Comparison of ENCODE assay signal across 9 cellular contexts in the genomic region with DNA sequence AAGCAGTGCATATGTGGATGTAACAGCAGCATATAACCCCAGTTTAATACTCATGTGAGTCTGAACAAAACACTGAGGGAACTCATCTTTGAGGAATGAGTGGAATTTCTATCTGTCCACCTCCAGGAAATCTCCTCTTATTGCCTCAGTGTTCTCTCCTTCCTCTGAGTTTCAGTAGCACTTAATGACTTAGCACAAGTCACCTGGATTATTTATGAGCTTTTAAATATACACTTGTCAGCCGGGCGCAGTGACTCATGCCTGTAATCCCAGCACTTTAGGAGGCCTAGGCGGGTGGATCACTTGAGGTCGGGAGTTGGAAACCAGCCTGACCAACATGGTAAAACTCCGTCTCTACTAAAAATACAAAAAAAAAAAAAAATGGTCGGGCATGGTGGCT. TPM values are rescaled to one million over a fixed set of nuclear protein-coding genes. Genes with fewer than 3 reads are reported as not detected.
A peak's percentile ranks its signal among the peaks of the same experiment; 100 is the strongest.
DNase-seq lines count a peak whose midpoint lies in the region; ATAC-seq and TF ChIP-seq lines count a peak whose summit lies in the region.
"Had no signal": no experiment of that assay in that cellular context is flagged by ENCODE, and none has a peak within 500 bp of the region (broad histone marks: within the 10 kb centered on the region; RNA-seq: fewer than 3 reads in every experiment).

No MANE protein-coding gene starts in this region.

- DNase-seq in AG04449 (ENCODE audit: low read depth, low spot score) = peak; percentile 83
- peak; percentile 52 for DNase-seq in HPDE6-E6E7 (ENCODE audit: extremely low spot score)
- DNase-seq in astrocyte of the cerebellum (ENCODE audit: low read depth) = peak; percentile 57
- peak; percentile 99 for DNase-seq in kidney epithelial cell (ENCODE audit: low read depth)
- DNase-seq in NCI-H1048 (lab: John Stamatoyannopoulos, UW) = no peak
- DNase-seq in midbrain (lab: John Stamatoyannopoulos, UW) = no peak
- DNase-seq: COR-L47 had no signal

- CTCF ChIA-PET in AG04449 (lab: Yijun Ruan, JAX) = interaction anchor here (0.9 to 10.0 kb wide), 5 partner anchors 12 to 232 kb away, joined by 3 to 103 read pairs (median 5); partner anchors contain the start of gene TYSND1

- TF ChIP-seq CTCF in AG04449 (IDR thresholded peaks at IDR 0.05; ENCODE audit: insufficient read depth, low read length, missing control alignments) (no peak), astrocyte of the cerebellum (IDR thresholded peaks at IDR 0.05; ENCODE audit: low read depth, low read length, missing control alignments) (no peak), kidney epithelial cell (IDR thresholded peaks at IDR 0.05; ENCODE audit: insufficient read depth, low read length, poor library complexity, severe bottlenecking) (no peak)

- POLR2A ChIA-PET in AG04449 (lab: Yijun Ruan, JAX) = interaction anchor here (0.7 to 1.2 kb wide), 3 partner anchors 26 to 241 kb away, joined by 3 to 4 read pairs (median 3); partner anchors contain the start of gene EIF4EBP2

- in situ Hi-C loops in astrocyte of the cerebellum (cut with HindIII; ENCODE audit: low sequenced_read_pairs) = no loop called here

- no peak overlapping the region for H3K4me3 ChIP-seq in AG04449 (ENCODE audit: low read depth, low read length)
- no peak overlapping the region for H3K4me3 ChIP-seq in astrocyte of the cerebellum (ENCODE audit: low read depth, low read length)
- no peak overlapping the region for H3K4me3 ChIP-seq in kidney epithelial cell (ENCODE audit: low read depth, low read length)

- no peaks in the 10 kb centered on the region for H3K36me3 ChIP-seq in kidney epithelial cell (ENCODE audit: control insufficient read depth, insufficient read depth, low read length)

- no peaks in the 10 kb centered on the region for H3K27me3 ChIP-seq in kidney epithelial cell (ENCODE audit: control insufficient read depth, insufficient read depth, low read length)

- ATAC-seq in GM19035 (IDR thresholded peaks at IDR 0.05; ENCODE audit: unreplicated experiment) (no peak), HG02798 (IDR thresholded peaks at IDR 0.05; ENCODE audit: poor library complexity, unreplicated experiment) (no peak)

RNA-seq across cellular contexts. Expression of gene LRRC20, which starts 4.3 kb away (rescaled TPM):
- total RNA-seq in kidney epithelial cell = 37.9 and 72.1 TPM in 2 replicates

RNA-seq across cellular contexts. Expression of gene EIF4EBP2, which starts 25.8 kb away (rescaled TPM):
- total RNA-seq in kidney epithelial cell = 33.5 and 34.3 TPM in 2 replicates

Comparison
In these comparisons a context has a peak if more than half of its experiments do, and no peak if none do; other contexts are left out.
1. DNase-seq: peak in AG04449 (single experiment), HPDE6-E6E7 (single experiment), astrocyte of the cerebellum (single experiment) and kidney epithelial cell (single experiment); none in NCI-H1048 (single experiment) and midbrain (single experiment).